Comparison of ENCODE assay signal across 11 cellular contexts in genomic region chr4:159227378-159227777, GRCh38.
DNase-seq lines count a peak whose midpoint lies in the region; ATAC-seq and TF ChIP-seq lines count a peak whose summit lies in the region.
"Had no signal": no experiment of that assay in that cellular context is flagged by ENCODE, and none has a peak within 500 bp of the region (broad histone marks: within the 10 kb centered on the region; RNA-seq: fewer than 3 reads in every experiment).

No MANE protein-coding gene starts in this region.

- DNase-seq in GM23338 (ENCODE audit: low spot score) (no peak), adipocyte (ENCODE audit: low read depth) (no peak), left ventricle myocardium inferior (no peak), sigmoid colon (no peak), nucleus accumbens (lab: John Stamatoyannopoulos, UW) (no peak), CD1c-positive myeloid dendritic cell (ENCODE audit: extremely low spot score) (no peak)
- no peak for DNase-seq in activated CD4-positive, alpha-beta memory T cell treated with anti-CD3 and anti-CD28 coated beads for 36 hours
- DNase-seq: DND-41; stimulated activated CD4-positive, alpha-beta T cell treated with anti-CD3 and anti-CD28 coated beads, Interleukin-12 subunit alpha, Interleukin-12 subunit beta, amount 100 ng/mL, for 4 hours had no signal

- intact Hi-C loops in left ventricle myocardium inferior (cut with micrococcal nuclease) (no loop called here), sigmoid colon (cut with DNase I) (no loop called here)
- intact Hi-C loops in activated CD4-positive, alpha-beta memory T cell treated with anti-CD3 and anti-CD28 coated beads for 36 hours (cut with micrococcal nuclease), result no loop called here

- H3K4me3 Mint-ChIP-seq in GM23338, result no peak overlapping the region
- no peak overlapping the region for H3K4me3 Mint-ChIP-seq in activated CD4-positive, alpha-beta memory T cell treated with anti-CD3 and anti-CD28 coated beads for 36 hours

- TF ChIP-seq CTCF in GM23338 (conservative IDR thresholded peaks at IDR 0.05; ENCODE audit: low read depth in 2 of 2), result no peak
- TF ChIP-seq CTCF in left ventricle myocardium inferior (IDR thresholded peaks at IDR 0.05; ENCODE audit: borderline replicate concordance), result no peak
- TF ChIP-seq CTCF in sigmoid colon (IDR thresholded peaks at IDR 0.05), result no peak

- no peak for TF ChIP-seq EP300 in sigmoid colon (IDR thresholded peaks at IDR 0.05)

- no peak overlapping the region for H3K9ac ChIP-seq in adipocyte (ENCODE audit: low read length)

- H4K20me1 ChIP-seq in GM23338 (replicated peaks; ENCODE audit: insufficient read depth), result no peaks in the 10 kb centered on the region

- H3K4me3 ChIP-seq in GM23338 (no peak overlapping the region), adipocyte (ENCODE audit: low read length) (peak overlapping the region; percentile 79), left ventricle myocardium inferior (peak overlapping the region; percentile 64), sigmoid colon (peak overlapping the region in 2 of 4 donors; percentile 39 to 41)
- H3K4me3 ChIP-seq: PC-9 had no signal

- H3K9me2 ChIP-seq in GM23338 (ENCODE audit: insufficient read depth), result no peaks in the 10 kb centered on the region

- peaks cover 3% of the 10 kb centered on the region; the same call in 1 of the 3 replicates for H3K9me3 Mint-ChIP-seq in GM23338
- H3K9me3 Mint-ChIP-seq in activated CD4-positive, alpha-beta memory T cell treated with anti-CD3 and anti-CD28 coated beads for 36 hours, result no peaks in the 10 kb centered on the region

- H3K27me3 ChIP-seq in GM23338 (ENCODE audit: insufficient read depth) (no peaks in the 10 kb centered on the region), adipocyte (replicated peaks; ENCODE audit: control insufficient read depth, insufficient read depth, low read length) (no peaks in the 10 kb centered on the region), left ventricle myocardium inferior (ENCODE audit: low read depth) (no peaks in the 10 kb centered on the region), sigmoid colon (no peaks in the 10 kb centered on the region)

- H3K4me2 ChIP-seq in GM23338, result no peak overlapping the region
- H3K4me2 ChIP-seq: PC-9 had no signal

- ATAC-seq in GM23338, result peak; percentile 22; the same call in 2 of the 3 replicates
- ATAC-seq in HG03460 (IDR thresholded peaks at IDR 0.05; ENCODE audit: unreplicated experiment), result no peak

- peak overlapping the region; percentile 43; the same call in 1 of the 2 replicates for H3K27ac Mint-ChIP-seq in GM23338
- no peak overlapping the region for H3K27ac Mint-ChIP-seq in activated CD4-positive, alpha-beta memory T cell treated with anti-CD3 and anti-CD28 coated beads for 36 hours

- peaks cover 3% of the 10 kb centered on the region; the same call in 1 of the 3 replicates for H3K36me3 Mint-ChIP-seq in GM23338 (ENCODE audit: low read depth)
- no peaks in the 10 kb centered on the region for H3K36me3 Mint-ChIP-seq in activated CD4-positive, alpha-beta memory T cell treated with anti-CD3 and anti-CD28 coated beads for 36 hours

- POLR2A ChIA-PET in activated CD4-positive, alpha-beta memory T cell treated with anti-CD3 and anti-CD28 coated beads for 36 hours (lab: Charles Lee), result no interaction called here

- H3K79me2 ChIP-seq in GM23338 (replicated peaks; ENCODE audit: insufficient read depth), result peaks cover 76% of the 10 kb centered on the region

- no peak overlapping the region for H2AFZ ChIP-seq in GM23338
- H2AFZ ChIP-seq: PC-9 had no signal

- peaks cover 2% of the 10 kb centered on the region for H3K27me3 Mint-ChIP-seq in GM23338 (ENCODE audit: insufficient read depth, low read depth, poor library complexity)
- H3K27me3 Mint-ChIP-seq in activated CD4-positive, alpha-beta memory T cell treated with anti-CD3 and anti-CD28 coated beads for 36 hours, result no peaks in the 10 kb centered on the region

- H3F3A ChIP-seq in GM23338 (replicated peaks; ENCODE audit: low read depth), result no peaks in the 10 kb centered on the region

- CTCF ChIA-PET in activated CD4-positive, alpha-beta memory T cell treated with anti-CD3 and anti-CD28 coated beads for 36 hours (lab: Charles Lee), result interaction anchor here (1.4 kb wide), 1 partner anchor 25 kb away, joined by 3 read pairs; no protein-coding TSS in a partner anchor

- no peak for TF ChIP-seq POLR2A in sigmoid colon (IDR thresholded peaks at IDR 0.05)

- H3K4me1 Mint-ChIP-seq in GM23338, result peaks cover 58% of the 10 kb centered on the region
- H3K4me1 Mint-ChIP-seq in activated CD4-positive, alpha-beta memory T cell treated with anti-CD3 and anti-CD28 coated beads for 36 hours (ENCODE audit: low read depth), result peaks cover 10% of the 10 kb centered on the region

- WGBS in sigmoid colon, 2 donors, result 49 to 69% methylated on average over 3 of the region's 3 CpGs

- peak overlapping the region; percentile 72 for H3K27ac ChIP-seq in GM23338 (ENCODE audit: low read depth)
- peak overlapping the region; percentile 91 for H3K27ac ChIP-seq in left ventricle myocardium inferior (replicated peaks)
- peak overlapping the region; percentile 49 to 76 (median 72) for H3K27ac ChIP-seq in sigmoid colon
- H3K27ac ChIP-seq: PC-9 had no signal

- no peaks in the 10 kb centered on the region for H3K36me3 ChIP-seq in GM23338 (ENCODE audit: insufficient read depth)
- no peaks in the 10 kb centered on the region for H3K36me3 ChIP-seq in adipocyte (ENCODE audit: control insufficient read depth, insufficient read depth, low read length, severe bottlenecking)
- H3K36me3 ChIP-seq in left ventricle myocardium inferior, result no peaks in the 10 kb centered on the region
- H3K36me3 ChIP-seq in sigmoid colon, result no peaks in the 10 kb centered on the region

- H3K4me1 ChIP-seq in GM23338 (ENCODE audit: insufficient read depth) (peaks cover 49% of the 10 kb centered on the region), adipocyte (ENCODE audit: control insufficient read depth, insufficient read depth, low read length) (peaks cover 22% of the 10 kb centered on the region), left ventricle myocardium inferior (peaks cover 63% of the 10 kb centered on the region), sigmoid colon (peaks cover 0 to 43% (median 25%) of the 10 kb centered on the region in 4 donors)

- H3K9me3 ChIP-seq in adipocyte (ENCODE audit: control insufficient read depth, low read length) (no peaks in the 10 kb centered on the region), left ventricle myocardium inferior (replicated peaks) (no peaks in the 10 kb centered on the region), sigmoid colon (no peaks in the 10 kb centered on the region)

TF ChIP-seq in GM23338, 12 proteins besides CTCF, POLR2A, EP300 and RAD21:
- TF ChIP-seq ZNF331 (CRISPR knock-in tag; IDR thresholded peaks at IDR 0.05; ENCODE audit: low read depth) (no peak), ZNF114 (CRISPR knock-in tag; IDR thresholded peaks at IDR 0.05) (no peak), JUNB (IDR thresholded peaks at IDR 0.05; ENCODE audit: unreplicated experiment) (no peak), EZH2phosphoT487 (IDR thresholded peaks at IDR 0.05; ENCODE audit: unreplicated experiment) (no peak), REST (IDR thresholded peaks at IDR 0.05; ENCODE audit: unreplicated experiment) (no peak), CREB1 (CRISPR knock-in tag; IDR thresholded peaks at IDR 0.05; ENCODE audit: low read depth) (no peak)
- TF ChIP-seq, protein P1, sequence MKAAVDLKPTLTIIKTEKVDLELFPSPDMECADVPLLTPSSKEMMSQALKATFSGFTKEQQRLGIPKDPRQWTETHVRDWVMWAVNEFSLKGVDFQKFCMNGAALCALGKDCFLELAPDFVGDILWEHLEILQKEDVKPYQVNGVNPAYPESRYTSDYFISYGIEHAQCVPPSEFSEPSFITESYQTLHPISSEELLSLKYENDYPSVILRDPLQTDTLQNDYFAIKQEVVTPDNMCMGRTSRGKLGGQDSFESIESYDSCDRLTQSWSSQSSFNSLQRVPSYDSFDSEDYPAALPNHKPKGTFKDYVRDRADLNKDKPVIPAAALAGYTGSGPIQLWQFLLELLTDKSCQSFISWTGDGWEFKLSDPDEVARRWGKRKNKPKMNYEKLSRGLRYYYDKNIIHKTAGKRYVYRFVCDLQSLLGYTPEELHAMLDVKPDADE (IDR thresholded peaks at IDR 0.05), result no peak
